8 cellular contexts compared by ENCODE assay signal in genomic region chr4:2934077-2934812, GRCh38. TPM values are rescaled to one million over a fixed set of nuclear protein-coding genes. Genes with fewer than 3 reads are reported as not detected.
DNase-seq lines count a peak whose midpoint lies in the region; ATAC-seq lines count a peak whose summit lies in the region.

No MANE protein-coding gene starts in this region.

- H3K36me3 Mint-ChIP-seq in activated CD4-positive, alpha-beta T cell treated with anti-CD3 and anti-CD28 coated beads for 36 hours (ENCODE audit: low read depth) = peaks cover 65% of the 10 kb centered on the region
- peaks cover 13% of the 10 kb centered on the region for H3K36me3 Mint-ChIP-seq in T-cell
- H3K36me3 Mint-ChIP-seq in stimulated activated effector memory CD8-positive, alpha-beta T cell treated with anti-CD3 and anti-CD28 coated beads, Interleukin-12 subunit alpha, Interleukin-12 subunit beta, amount 100 ng/mL, for 72 hours = peaks cover 96% of the 10 kb centered on the region

- DNase-seq in activated CD4-positive, alpha-beta T cell treated with anti-CD3 and anti-CD28 coated beads for 36 hours = peak; percentile 66
- no peak for DNase-seq in activated CD4-positive, alpha-beta T cell treated with anti-CD3 and anti-CD28 coated beads for 1 hour
- DNase-seq in T-cell (peak in 19 of 34 experiments; percentile 18 to 56 (median 46)), caudate nucleus (lab: John Stamatoyannopoulos, UW) (peak in 2 of 61 donors; percentile 56), left lobe of liver (ENCODE audit: low spot score) (peak; percentile 62), cerebellar cortex (ENCODE audit: low spot score) (no peak)
- peak; percentile 49 to 79 for DNase-seq in stimulated activated effector memory CD8-positive, alpha-beta T cell treated with anti-CD3 and anti-CD28 coated beads, Interleukin-12 subunit alpha, Interleukin-12 subunit beta, amount 100 ng/mL, for 72 hours (ENCODE audit: low spot score in 2 of 2)

- peak overlapping the region; percentile 44 for H3K27ac ChIP-seq in caudate nucleus (ENCODE audit: low read depth, low read length)

- no peak for ATAC-seq in activated CD4-positive, alpha-beta T cell treated with anti-CD3 and anti-CD28 coated beads for 36 hours
- ATAC-seq in T-cell (replicated peaks in 1 of 4) = peak; percentile 13 to 37 (median 20)
- peak; percentile 4 for ATAC-seq in left lobe of liver
- no peak for ATAC-seq in stimulated activated effector memory CD8-positive, alpha-beta T cell treated with anti-CD3 and anti-CD28 coated beads, Interleukin-12 subunit alpha, Interleukin-12 subunit beta, amount 100 ng/mL, for 72 hours
- no peak for ATAC-seq in GM21717 (IDR thresholded peaks at IDR 0.05; ENCODE audit: unreplicated experiment)

- CTCF ChIA-PET in activated CD4-positive, alpha-beta T cell treated with anti-CD3 and anti-CD28 coated beads for 36 hours (lab: Charles Lee) = interaction anchor here (1.5 to 2.9 kb wide), 2 partner anchors 22 to 96 kb away, joined by 3 to 22 read pairs; no protein-coding TSS in a partner anchor
- CTCF ChIA-PET in T-cell (lab: Charles Lee) = no interaction called here

- H3K4me1 Mint-ChIP-seq in activated CD4-positive, alpha-beta T cell treated with anti-CD3 and anti-CD28 coated beads for 36 hours = peaks cover 48% of the 10 kb centered on the region
- H3K4me1 Mint-ChIP-seq in T-cell = peaks cover 46 to 58% (median 47%) of the 10 kb centered on the region in 3 donors
- peaks cover 45% of the 10 kb centered on the region for H3K4me1 Mint-ChIP-seq in stimulated activated effector memory CD8-positive, alpha-beta T cell treated with anti-CD3 and anti-CD28 coated beads, Interleukin-12 subunit alpha, Interleukin-12 subunit beta, amount 100 ng/mL, for 72 hours

- no peaks in the 10 kb centered on the region for H3K9me3 Mint-ChIP-seq in activated CD4-positive, alpha-beta T cell treated with anti-CD3 and anti-CD28 coated beads for 36 hours (ENCODE audit: low read depth)
- no peaks in the 10 kb centered on the region for H3K9me3 Mint-ChIP-seq in T-cell
- H3K9me3 Mint-ChIP-seq in stimulated activated effector memory CD8-positive, alpha-beta T cell treated with anti-CD3 and anti-CD28 coated beads, Interleukin-12 subunit alpha, Interleukin-12 subunit beta, amount 100 ng/mL, for 72 hours = peaks cover 2% of the 10 kb centered on the region

- POLR2A ChIA-PET in activated CD4-positive, alpha-beta T cell treated with anti-CD3 and anti-CD28 coated beads for 36 hours (lab: Charles Lee) = no interaction called here
- POLR2A ChIA-PET in T-cell (lab: Charles Lee) = interaction anchor here in 1 of 2 donors (0.7 kb wide), 1 partner anchor 28 kb away, joined by 4 read pairs; no protein-coding TSS in a partner anchor

- peak overlapping the region; percentile 95 for H3K4me3 Mint-ChIP-seq in activated CD4-positive, alpha-beta T cell treated with anti-CD3 and anti-CD28 coated beads for 36 hours
- peak overlapping the region; percentile 80 to 89 (median 85) for H3K4me3 Mint-ChIP-seq in T-cell
- H3K4me3 Mint-ChIP-seq in stimulated activated effector memory CD8-positive, alpha-beta T cell treated with anti-CD3 and anti-CD28 coated beads, Interleukin-12 subunit alpha, Interleukin-12 subunit beta, amount 100 ng/mL, for 72 hours = peak overlapping the region; percentile 98

- intact Hi-C loops in activated CD4-positive, alpha-beta T cell treated with anti-CD3 and anti-CD28 coated beads for 36 hours (cut with DNase I, micrococcal nuclease) = loop anchor here in 1 of 2 experiments (1.0 to 10.0 kb wide), 6 partner anchors 29 to 1021 kb away; partner anchors contain the start of genes FAM193A, GRK4, HAUS3 and MXD4

- peak overlapping the region; percentile 42 for H3K27ac Mint-ChIP-seq in activated CD4-positive, alpha-beta T cell treated with anti-CD3 and anti-CD28 coated beads for 36 hours
- H3K27ac Mint-ChIP-seq in T-cell = peak overlapping the region in 1 of 2 donors; percentile 52
- peak overlapping the region; percentile 96 for H3K27ac Mint-ChIP-seq in stimulated activated effector memory CD8-positive, alpha-beta T cell treated with anti-CD3 and anti-CD28 coated beads, Interleukin-12 subunit alpha, Interleukin-12 subunit beta, amount 100 ng/mL, for 72 hours

- no peaks in the 10 kb centered on the region for H3K27me3 Mint-ChIP-seq in activated CD4-positive, alpha-beta T cell treated with anti-CD3 and anti-CD28 coated beads for 36 hours
- no peaks in the 10 kb centered on the region for H3K27me3 Mint-ChIP-seq in T-cell

RNA-seq across cellular contexts. Expression of gene NOP14, which starts 29.0 kb away (rescaled TPM):
- 100 to 1,000 TPM in 1 of 2 experiments, 10 to 100 TPM in 1; 86.8 to 106 TPM for total RNA-seq in activated CD4-positive, alpha-beta T cell treated with anti-CD3 and anti-CD28 coated beads for 36 hours
- 10 to 100 TPM; 30.6 to 48.1 (median 46.3) TPM for total RNA-seq in T-cell
- total RNA-seq in left lobe of liver = 18.7 TPM

RNA-seq across cellular contexts. Expression of gene GRK4, which starts 29.1 kb away (rescaled TPM):
- total RNA-seq in activated CD4-positive, alpha-beta T cell treated with anti-CD3 and anti-CD28 coated beads for 36 hours = 1 to 10 TPM; 2.4 to 2.5 TPM
- total RNA-seq in T-cell (1 to 10 TPM; 1.8 to 4.8 (median 2.5) TPM), left lobe of liver (3.2 TPM)

Comparison
In these comparisons a context has a peak if more than half of its experiments do, and no peak if none do; other contexts are left out.
1. DNase-seq: peak in activated CD4-positive, alpha-beta T cell treated with anti-CD3 and anti-CD28 coated beads for 36 hours (single experiment), T-cell (19 of 34), left lobe of liver (single experiment) and stimulated activated effector memory CD8-positive, alpha-beta T cell treated with anti-CD3 and anti-CD28 coated beads, Interleukin-12 subunit alpha, Interleukin-12 subunit beta, amount 100 ng/mL, for 72 hours (2 of 2); none in activated CD4-positive, alpha-beta T cell treated with anti-CD3 and anti-CD28 coated beads for 1 hour (single experiment) and cerebellar cortex (single experiment).
2. ATAC-seq: peak in T-cell (4 of 4) and left lobe of liver (single experiment); none in activated CD4-positive, alpha-beta T cell treated with anti-CD3 and anti-CD28 coated beads for 36 hours (single experiment), stimulated activated effector memory CD8-positive, alpha-beta T cell treated with anti-CD3 and anti-CD28 coated beads, Interleukin-12 subunit alpha, Interleukin-12 subunit beta, amount 100 ng/mL, for 72 hours (single experiment) and GM21717 (single experiment).
3. Peak in every context shown above with its lines, with median percentiles within 50 percentile points of each other: H3K4me3 Mint-ChIP-seq.